ENCODE assay signal across 19 cellular contexts in genomic region chr15:89946681-89947313, GRCh38. TPM values are rescaled to one million over a fixed set of nuclear protein-coding genes. Genes with fewer than 3 reads are reported as not detected.
DNase-seq lines count a peak whose midpoint lies in the region; ATAC-seq and TF ChIP-seq lines count a peak whose summit lies in the region.
"Had no signal": no experiment of that assay in that cellular context is flagged by ENCODE, and none has a peak within 500 bp of the region (broad histone marks: within the 10 kb centered on the region; RNA-seq: fewer than 3 reads in every experiment).

No MANE protein-coding gene starts in this region.

- no peaks in the 10 kb centered on the region for H3K27me3 ChIP-seq in PC-3 (ENCODE audit: low read length)
- H3K27me3 ChIP-seq in hepatocyte, result no peaks in the 10 kb centered on the region
- no peaks in the 10 kb centered on the region for H3K27me3 ChIP-seq in transverse colon
- H3K27me3 ChIP-seq: BLaER1 treated with 17β-estradiol and CSF1 and Interleukin-3, amounts not matched to agents 10 nM and 100 nM; MG63 had no signal

- H3K9ac ChIP-seq in PC-3 (ENCODE audit: low read length), result no peak overlapping the region
- H3K9ac ChIP-seq: BLaER1 treated with 17β-estradiol and CSF1 and Interleukin-3, amounts not matched to agents 10 nM and 100 nM had no signal

- 56% methylated on average over 6 of the region's 6 CpGs for WGBS in hepatocyte (ENCODE audit: low lambda C conversion rate, missing lambda C conversion rate)
- WGBS in transverse colon (ENCODE audit: low coverage in 1 of 2), 2 donors, result 44 to 56% methylated on average over 6 of the region's 6 CpGs

- H3K27ac Mint-ChIP-seq in activated naive CD4-positive, alpha-beta T cell treated with anti-CD3 and anti-CD28 coated beads, Interleukin-2, amount 50 U/mL, for 72 hours, result no peak overlapping the region

- intact Hi-C loops in PC-3 (cut with micrococcal nuclease) (no loop called here), transverse colon (cut with DNase I; ENCODE audit: low total_unique reads) (no loop called here)

- BruUV-seq in PC-3 (replicated peaks; lab: Mats Ljungman, UMichigan), result no TSS peak

- no peaks in the 10 kb centered on the region for H3K79me2 ChIP-seq in PC-3 (ENCODE audit: low read length)
- no peaks in the 10 kb centered on the region for H3K79me2 ChIP-seq in hepatocyte

- H3K36me3 Mint-ChIP-seq in activated naive CD4-positive, alpha-beta T cell treated with anti-CD3 and anti-CD28 coated beads, Interleukin-2, amount 50 U/mL, for 72 hours, result no peaks in the 10 kb centered on the region

- H3K9me2 ChIP-seq in PC-3 (replicated peaks; ENCODE audit: low read length) (no peaks in the 10 kb centered on the region), hepatocyte (replicated peaks; ENCODE audit: insufficient read depth) (no peaks in the 10 kb centered on the region)

- H3K4me2 ChIP-seq in PC-3 (ENCODE audit: low read length), result no peak overlapping the region
- H3K4me2 ChIP-seq in hepatocyte, result peak overlapping the region; percentile 64
- H3K4me2 ChIP-seq: BLaER1 treated with 17β-estradiol and CSF1 and Interleukin-3, amounts not matched to agents 10 nM and 100 nM had no signal

- TF ChIP-seq CTCF in PC-3 (conservative IDR thresholded peaks at IDR 0.05; ENCODE audit: low read depth, low read length) (no peak), hepatocyte (IDR thresholded peaks at IDR 0.05; ENCODE audit: poor library complexity) (no peak), transverse colon (IDR thresholded peaks at IDR 0.05) (no peak)

- H3K27ac ChIP-seq in PC-3 (ENCODE audit: low read length) (no peak overlapping the region), hepatocyte (peak overlapping the region; percentile 90), transverse colon (peak overlapping the region; percentile 73 to 81 (median 77))
- H3K27ac ChIP-seq: BLaER1 treated with 17β-estradiol and CSF1 and Interleukin-3, amounts not matched to agents 10 nM and 100 nM had no signal

- H4K20me1 ChIP-seq in PC-3 (ENCODE audit: low read length) (no peaks in the 10 kb centered on the region), hepatocyte (ENCODE audit: insufficient read depth, poor library complexity, severe bottlenecking) (no peaks in the 10 kb centered on the region)
- H4K20me1 ChIP-seq: BLaER1 treated with 17β-estradiol and CSF1 and Interleukin-3, amounts not matched to agents 10 nM and 100 nM had no signal

- H2AFZ ChIP-seq in PC-3 (ENCODE audit: low read length), result no peak overlapping the region
- H2AFZ ChIP-seq in hepatocyte, result peak overlapping the region; percentile 64

- POLR2A ChIA-PET in HEK293T (lab: Yijun Ruan, JAX) (interaction anchor here (1.6 kb wide), 1 partner anchor 34 kb away, joined by 5 read pairs; the partner anchor contains the start of gene ARPIN), PC-3 (lab: Charles Lee; ENCODE audit: unreplicated experiment) (no interaction called here)

- DNase-seq in HEK293T (ENCODE audit: extremely low spot score), result no peak
- peak; percentile 16 for DNase-seq in PC-3
- DNase-seq in hepatocyte (ENCODE audit: low spot score), result peak; percentile 44
- no peak for DNase-seq in transverse colon
- no peak for DNase-seq in G401 (ENCODE audit: low spot score)
- no peak for DNase-seq in activated naive CD4-positive, alpha-beta T cell treated with anti-CD3 and anti-CD28 coated beads, Interleukin-2, amount 50 U/mL, for 72 hours (ENCODE audit: low spot score in 2 of 2)
- no peak for DNase-seq in activated CD8-positive, alpha-beta memory T cell treated with anti-CD3 and anti-CD28 coated beads for 24 hours
- DNase-seq: CD8-positive, alpha-beta memory T cell; DMS79 treated with DMSO at 0.1 percent for 48 hours; MG63; NCI-H1105; NCI-H1694 treated with DMSO at 0.1 percent for 48 hours; NCI-H2227 treated with DMSO at 0.1 percent for 48 hours; NCI-H524; NCI-H82; RPMI8226; SIG-M5 had no signal

- no peak for TF ChIP-seq EP300 in transverse colon (IDR thresholded peaks at IDR 0.05; ENCODE audit: low read depth)

- CTCF ChIA-PET in HEK293T (lab: Yijun Ruan, JAX) (no interaction called here), PC-3 (lab: Charles Lee) (no interaction called here)

- in situ Hi-C loops in transverse colon (cut with MboI; ENCODE audit: low pct_ligation_motif_present in 1 of 4, low pct_unique_long_range_greater_than_20kb in 1 of 4, low sequenced_read_pairs in 3 of 4), result no loop called here
- in situ Hi-C loops in G401 (cut with HindIII; ENCODE audit: low sequenced_read_pairs), result no loop called here

- H3F3A ChIP-seq in PC-3 (ENCODE audit: low read length, unreplicated experiment), result no peaks in the 10 kb centered on the region

- no peak for TF ChIP-seq POLR2A in transverse colon (IDR thresholded peaks at IDR 0.05)

- no peaks in the 10 kb centered on the region for H3K4me1 ChIP-seq in PC-3 (ENCODE audit: insufficient read depth, low read length)
- H3K4me1 ChIP-seq in hepatocyte (ENCODE audit: insufficient read depth), result no peaks in the 10 kb centered on the region
- peaks cover 0 to 26% (median 9%) of the 10 kb centered on the region in 4 donors for H3K4me1 ChIP-seq in transverse colon
- H3K4me1 ChIP-seq: BLaER1 treated with 17β-estradiol and CSF1 and Interleukin-3, amounts not matched to agents 10 nM and 100 nM had no signal

- peak; percentile 46; the same call in 1 of the 2 replicates for ATAC-seq in PC-3
- no peak for ATAC-seq in activated naive CD4-positive, alpha-beta T cell treated with anti-CD3 and anti-CD28 coated beads, Interleukin-2, amount 50 U/mL, for 72 hours
- ATAC-seq: SK-N-SH treated with all-trans-retinoic acid at 6 μM for 48 hours had no signal

- H3K36me3 ChIP-seq in PC-3 (ENCODE audit: low read depth, low read length) (no peaks in the 10 kb centered on the region), hepatocyte (replicated peaks; ENCODE audit: insufficient read depth, low read depth) (no peaks in the 10 kb centered on the region), transverse colon (no peaks in the 10 kb centered on the region)
- H3K36me3 ChIP-seq: BLaER1 treated with 17β-estradiol and CSF1 and Interleukin-3, amounts not matched to agents 10 nM and 100 nM; MG63 had no signal

- no peaks in the 10 kb centered on the region for H3K9me3 Mint-ChIP-seq in activated naive CD4-positive, alpha-beta T cell treated with anti-CD3 and anti-CD28 coated beads, Interleukin-2, amount 50 U/mL, for 72 hours
- H3K9me3 Mint-ChIP-seq: CD8-positive, alpha-beta memory T cell had no signal

- H3K9me3 ChIP-seq in PC-3 (ENCODE audit: low read length), result no peaks in the 10 kb centered on the region
- H3K9me3 ChIP-seq in hepatocyte (ENCODE audit: low read depth), result no peaks in the 10 kb centered on the region
- no peaks in the 10 kb centered on the region for H3K9me3 ChIP-seq in transverse colon
- H3K9me3 ChIP-seq: BLaER1 treated with 17β-estradiol and CSF1 and Interleukin-3, amounts not matched to agents 10 nM and 100 nM; MG63 had no signal

- H3K4me3 ChIP-seq in PC-3 (ENCODE audit: low read length) (no peak overlapping the region), hepatocyte (no peak overlapping the region), transverse colon (no peak overlapping the region)
- H3K4me3 ChIP-seq: BLaER1 treated with 17β-estradiol and CSF1 and Interleukin-3, amounts not matched to agents 10 nM and 100 nM; MG63 had no signal

TF ChIP-seq in HEK293T, 16 proteins besides CTCF, POLR2A, EP300 and RAD21:
- TF ChIP-seq HDGF (IDR thresholded peaks at IDR 0.05; ENCODE audit: borderline replicate concordance) (no peak), PKNOX1 (IDR thresholded peaks at IDR 0.05) (peak; percentile 18; the same call in 1 of the 2 replicates)

RNA-seq across cellular contexts. Expression of gene ARPIN, which starts 34.0 kb away (rescaled TPM):
- 4.5 and 8.0 TPM in 2 replicates for total RNA-seq in PC-3 (2014; rRNA removed)
- total RNA-seq in hepatocyte, result 6.8 and 8.6 TPM in 2 replicates
- 3.8 and 6.5 TPM in 2 replicates for polyA plus RNA-seq in hepatocyte
- 10 to 100 TPM; 24.1 to 48.6 (median 37.6) TPM for total RNA-seq in transverse colon
- total RNA-seq in G401 (2014; rRNA removed; shearing (Covaris generic)), result 5.3 and 7.0 TPM in 2 replicates
- total RNA-seq in activated naive CD4-positive, alpha-beta T cell treated with anti-CD3 and anti-CD28 coated beads, Interleukin-2, amount 50 U/mL, for 72 hours, result not detected
- polyA plus RNA-seq: CD8-positive, alpha-beta memory T cell had no signal

RNA-seq across cellular contexts. Expression of gene AP3S2, which starts 53.0 kb away (rescaled TPM):
- total RNA-seq in PC-3 (2014; rRNA removed) (18.8 and 19.4 TPM in 2 replicates), hepatocyte (51.7 and 61.2 TPM in 2 replicates), transverse colon (10 to 100 TPM; 20.9 to 90.0 (median 72.6) TPM)
- 14.2 and 15.6 TPM in 2 replicates for polyA plus RNA-seq in hepatocyte
- 32.3 and 61.4 TPM in 2 replicates for total RNA-seq in G401 (2014; rRNA removed; shearing (Covaris generic))
- 10 to 100 TPM; 12.4 to 13.1 TPM for total RNA-seq in activated naive CD4-positive, alpha-beta T cell treated with anti-CD3 and anti-CD28 coated beads, Interleukin-2, amount 50 U/mL, for 72 hours

RNA-seq across cellular contexts. Expression of gene ZNF710, which starts 54.3 kb away (rescaled TPM):
- total RNA-seq in PC-3 (2014; rRNA removed) (12.9 and 21.2 TPM in 2 replicates), hepatocyte (14.2 and 17.2 TPM in 2 replicates), transverse colon (10 to 100 TPM; 27.3 to 43.4 (median 35.6) TPM)
- 14.5 and 19.7 TPM in 2 replicates for polyA plus RNA-seq in hepatocyte
- total RNA-seq in G401 (2014; rRNA removed; shearing (Covaris generic)), result 7.6 and 9.0 TPM in 2 replicates
- 10 to 100 TPM; 13.2 to 28.1 TPM for total RNA-seq in activated naive CD4-positive, alpha-beta T cell treated with anti-CD3 and anti-CD28 coated beads, Interleukin-2, amount 50 U/mL, for 72 hours

Comparison
In these comparisons a context has a peak if more than half of its experiments do, and no peak if none do; other contexts are left out.
1. DNase-seq: peak in PC-3 (single experiment) and hepatocyte (single experiment); none in HEK293T (single experiment), transverse colon (single experiment), G401 (single experiment), activated naive CD4-positive, alpha-beta T cell treated with anti-CD3 and anti-CD28 coated beads, Interleukin-2, amount 50 U/mL, for 72 hours (0 of 2) and activated CD8-positive, alpha-beta memory T cell treated with anti-CD3 and anti-CD28 coated beads for 24 hours (single experiment).